In the genomic region with DNA sequence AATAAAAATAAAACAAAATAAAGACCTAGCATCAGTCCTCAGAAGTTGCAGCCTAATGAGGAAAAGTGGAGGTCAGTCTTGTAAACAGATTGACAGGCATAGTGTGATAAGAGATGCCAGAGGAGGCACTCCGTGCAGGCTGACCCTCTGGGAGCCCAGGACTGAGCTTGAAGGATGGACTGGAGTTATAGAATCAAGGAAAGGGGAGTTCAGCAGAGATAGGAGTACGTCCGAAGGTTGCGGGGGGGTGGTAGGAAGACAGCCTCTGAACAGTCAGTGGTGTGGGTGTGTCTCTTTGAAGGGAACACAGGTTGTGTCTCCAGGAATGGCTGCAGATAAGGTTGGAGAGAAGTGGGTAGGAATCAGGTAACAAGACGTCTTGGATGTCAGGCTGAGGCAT, we compare ENCODE assay signal across 1 cellular context.
TF ChIP-seq lines count a peak whose summit lies in the region.

No MANE protein-coding gene starts in this region.

TF ChIP-seq in K562, 482 proteins besides CTCF, POLR2A, EP300 and RAD21 (continued from another document):
- TF ChIP-seq, protein P1, sequence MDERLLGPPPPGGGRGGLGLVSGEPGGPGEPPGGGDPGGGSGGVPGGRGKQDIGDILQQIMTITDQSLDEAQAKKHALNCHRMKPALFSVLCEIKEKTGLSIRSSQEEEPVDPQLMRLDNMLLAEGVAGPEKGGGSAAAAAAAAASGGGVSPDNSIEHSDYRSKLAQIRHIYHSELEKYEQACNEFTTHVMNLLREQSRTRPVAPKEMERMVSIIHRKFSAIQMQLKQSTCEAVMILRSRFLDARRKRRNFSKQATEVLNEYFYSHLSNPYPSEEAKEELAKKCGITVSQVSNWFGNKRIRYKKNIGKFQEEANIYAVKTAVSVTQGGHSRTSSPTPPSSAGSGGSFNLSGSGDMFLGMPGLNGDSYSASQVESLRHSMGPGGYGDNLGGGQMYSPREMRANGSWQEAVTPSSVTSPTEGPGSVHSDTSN (CRISPR knock-in tag; IDR thresholded peaks at IDR 0.05; ENCODE audit: low read depth), result no peak
- TF ChIP-seq, protein P1 (tag; conservative IDR thresholded peaks at IDR 0.05; ENCODE audit: low read depth), result peak; percentile 54; the same call in 1 of the 2 replicates
- TF ChIP-seq MTA1 (IDR thresholded peaks at IDR 0.05; ENCODE audit: borderline replicate concordance) (0 out of 2 replicates have a peak, but pooled peaks have one; percentile 34), ZNF668 (CRISPR knock-in tag; IDR thresholded peaks at IDR 0.05) (no peak), ZNF695 (CRISPR knock-in tag; IDR thresholded peaks at IDR 0.05) (no peak), ESRRA (IDR thresholded peaks at IDR 0.05; ENCODE audit: borderline replicate concordance, low read depth) (no peak), L3MBTL2 (IDR thresholded peaks at IDR 0.05) (peak; percentile 37), SIN3B (IDR thresholded peaks at IDR 0.05; ENCODE audit: low read depth) (no peak), KHSRP (IDR thresholded peaks at IDR 0.05) (no peak), HDAC8 (tag; IDR thresholded peaks at IDR 0.05) (no peak), CXXC5 (CRISPR knock-in tag; IDR thresholded peaks at IDR 0.05) (peak; percentile 47; the same call in 1 of the 2 replicates), NR3C1 (CRISPR knock-in tag; IDR thresholded peaks at IDR 0.05) (no peak), RHOXF2B (CRISPR knock-in tag; conservative IDR thresholded peaks at IDR 0.05) (no peak), FOXA3 (CRISPR knock-in tag; conservative IDR thresholded peaks at IDR 0.05 in 1 of 2, IDR thresholded peaks at IDR 0.05 in 1 of 2) (no peak), CEBPB (tag; IDR thresholded peaks at IDR 0.05) (no peak), CTBP1 (IDR thresholded peaks at IDR 0.05; ENCODE audit: borderline replicate concordance) (peak; percentile 82; the same call in 1 of the 2 replicates), FOXK2 (conservative IDR thresholded peaks at IDR 0.05 in 1 of 2, IDR thresholded peaks at IDR 0.05 in 1 of 2; ENCODE audit: low read depth in 2 of 2) (peak in 1 of 2 experiments; percentile 37; a peak in 1 of 4 replicates), SMAD3 (CRISPR knock-in tag; conservative IDR thresholded peaks at IDR 0.05) (no peak), CBFA2T2 (conservative IDR thresholded peaks at IDR 0.05) (0 out of 2 replicates have a peak, but pooled peaks have one; percentile 6), TRIM24 (IDR thresholded peaks at IDR 0.05) (no peak), ARID1B (IDR thresholded peaks at IDR 0.05) (peak; percentile 58; the same call in 1 of the 2 replicates), KDM1A (IDR thresholded peaks at IDR 0.05) (peak; percentile 33 to 55; a peak in 2 of 4 replicates), ZNF121 (CRISPR knock-in tag; conservative IDR thresholded peaks at IDR 0.05) (no peak), MEIS2 (IDR thresholded peaks at IDR 0.05; ENCODE audit: partially characterized antibody) (peak; percentile 75), KLF6 (CRISPR knock-in tag; IDR thresholded peaks at IDR 0.05; ENCODE audit: borderline replicate concordance) (no peak), HMGN3 (IDR thresholded peaks at IDR 0.05; ENCODE audit: borderline replicate concordance, extremely low read depth, insufficient read length, low read depth, low read length) (no peak), TEAD4 (IDR thresholded peaks at IDR 0.05; ENCODE audit: low read length) (no peak), TEAD4 (CRISPR knock-in tag; IDR thresholded peaks at IDR 0.05; ENCODE audit: borderline replicate concordance) (no peak), ZNF3 (CRISPR knock-in tag; IDR thresholded peaks at IDR 0.05) (no peak), CBX3 (IDR thresholded peaks at IDR 0.05; ENCODE audit: borderline replicate concordance in 1 of 2, low read length in 2 of 2) (no peak), DPF2 (IDR thresholded peaks at IDR 0.05) (peak; percentile 49; the same call in 1 of the 2 replicates), ARID2 (IDR thresholded peaks at IDR 0.05) (no peak), BRCA1 (IDR thresholded peaks at IDR 0.05) (no peak), BRCA1 (CRISPR knock-in tag; IDR thresholded peaks at IDR 0.05) (no peak), ZFP1 (CRISPR knock-in tag; IDR thresholded peaks at IDR 0.05) (no peak), ZEB2 (IDR thresholded peaks at IDR 0.05) (peak; percentile 83), HDAC1 (IDR thresholded peaks at IDR 0.05) (peak in 1 of 2 experiments; percentile 64; a peak in 2 of 4 replicates), SMARCA4 (IDR thresholded peaks at IDR 0.05) (peak; percentile 38; the same call in 1 of the 2 replicates), RCOR1 (IDR thresholded peaks at IDR 0.05; ENCODE audit: borderline replicate concordance in 1 of 2, low read depth in 2 of 2, low read length in 2 of 2) (peak in 1 of 2 experiments; percentile 70; a peak in 2 of 4 replicates), CBFA2T3 (IDR thresholded peaks at IDR 0.05) (peak; percentile 51; the same call in 1 of the 2 replicates), ZFPM2 (CRISPR knock-in tag; IDR thresholded peaks at IDR 0.05) (no peak), ZBTB1 (CRISPR knock-in tag; IDR thresholded peaks at IDR 0.05; ENCODE audit: borderline replicate concordance, low read depth) (no peak), MTA2 (IDR thresholded peaks at IDR 0.05; ENCODE audit: low read depth) (peak; percentile 26; the same call in 1 of the 2 replicates), ZKSCAN1 (IDR thresholded peaks at IDR 0.05; ENCODE audit: low read depth, low read length) (no peak)
- TF ChIP-seq, protein P2, sequence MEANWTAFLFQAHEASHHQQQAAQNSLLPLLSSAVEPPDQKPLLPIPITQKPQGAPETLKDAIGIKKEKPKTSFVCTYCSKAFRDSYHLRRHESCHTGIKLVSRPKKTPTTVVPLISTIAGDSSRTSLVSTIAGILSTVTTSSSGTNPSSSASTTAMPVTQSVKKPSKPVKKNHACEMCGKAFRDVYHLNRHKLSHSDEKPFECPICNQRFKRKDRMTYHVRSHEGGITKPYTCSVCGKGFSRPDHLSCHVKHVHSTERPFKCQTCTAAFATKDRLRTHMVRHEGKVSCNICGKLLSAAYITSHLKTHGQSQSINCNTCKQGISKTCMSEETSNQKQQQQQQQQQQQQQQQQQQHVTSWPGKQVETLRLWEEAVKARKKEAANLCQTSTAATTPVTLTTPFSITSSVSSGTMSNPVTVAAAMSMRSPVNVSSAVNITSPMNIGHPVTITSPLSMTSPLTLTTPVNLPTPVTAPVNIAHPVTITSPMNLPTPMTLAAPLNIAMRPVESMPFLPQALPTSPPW (CRISPR knock-in tag; IDR thresholded peaks at IDR 0.05), result 0 out of 2 replicates have a peak, but pooled peaks have one; percentile 8
- TF ChIP-seq, protein P3, sequence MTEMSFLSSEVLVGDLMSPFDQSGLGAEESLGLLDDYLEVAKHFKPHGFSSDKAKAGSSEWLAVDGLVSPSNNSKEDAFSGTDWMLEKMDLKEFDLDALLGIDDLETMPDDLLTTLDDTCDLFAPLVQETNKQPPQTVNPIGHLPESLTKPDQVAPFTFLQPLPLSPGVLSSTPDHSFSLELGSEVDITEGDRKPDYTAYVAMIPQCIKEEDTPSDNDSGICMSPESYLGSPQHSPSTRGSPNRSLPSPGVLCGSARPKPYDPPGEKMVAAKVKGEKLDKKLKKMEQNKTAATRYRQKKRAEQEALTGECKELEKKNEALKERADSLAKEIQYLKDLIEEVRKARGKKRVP (CRISPR knock-in tag; IDR thresholded peaks at IDR 0.05), result no peak
- TF ChIP-seq, protein P4, sequence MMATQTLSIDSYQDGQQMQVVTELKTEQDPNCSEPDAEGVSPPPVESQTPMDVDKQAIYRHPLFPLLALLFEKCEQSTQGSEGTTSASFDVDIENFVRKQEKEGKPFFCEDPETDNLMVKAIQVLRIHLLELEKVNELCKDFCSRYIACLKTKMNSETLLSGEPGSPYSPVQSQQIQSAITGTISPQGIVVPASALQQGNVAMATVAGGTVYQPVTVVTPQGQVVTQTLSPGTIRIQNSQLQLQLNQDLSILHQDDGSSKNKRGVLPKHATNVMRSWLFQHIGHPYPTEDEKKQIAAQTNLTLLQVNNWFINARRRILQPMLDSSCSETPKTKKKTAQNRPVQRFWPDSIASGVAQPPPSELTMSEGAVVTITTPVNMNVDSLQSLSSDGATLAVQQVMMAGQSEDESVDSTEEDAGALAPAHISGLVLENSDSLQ (IDR thresholded peaks at IDR 0.05), result peak; percentile 85
- TF ChIP-seq, protein P5, sequence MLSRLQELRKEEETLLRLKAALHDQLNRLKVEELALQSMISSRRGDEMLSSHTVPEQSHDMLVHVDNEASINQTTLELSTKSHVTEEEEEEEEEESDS (CRISPR knock-in tag; IDR thresholded peaks at IDR 0.05), result no peak
- TF ChIP-seq, protein P6, sequence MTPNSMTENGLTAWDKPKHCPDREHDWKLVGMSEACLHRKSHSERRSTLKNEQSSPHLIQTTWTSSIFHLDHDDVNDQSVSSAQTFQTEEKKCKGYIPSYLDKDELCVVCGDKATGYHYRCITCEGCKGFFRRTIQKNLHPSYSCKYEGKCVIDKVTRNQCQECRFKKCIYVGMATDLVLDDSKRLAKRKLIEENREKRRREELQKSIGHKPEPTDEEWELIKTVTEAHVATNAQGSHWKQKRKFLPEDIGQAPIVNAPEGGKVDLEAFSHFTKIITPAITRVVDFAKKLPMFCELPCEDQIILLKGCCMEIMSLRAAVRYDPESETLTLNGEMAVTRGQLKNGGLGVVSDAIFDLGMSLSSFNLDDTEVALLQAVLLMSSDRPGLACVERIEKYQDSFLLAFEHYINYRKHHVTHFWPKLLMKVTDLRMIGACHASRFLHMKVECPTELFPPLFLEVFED (CRISPR knock-in tag; conservative IDR thresholded peaks at IDR 0.05), result no peak
- TF ChIP-seq, protein P7, sequence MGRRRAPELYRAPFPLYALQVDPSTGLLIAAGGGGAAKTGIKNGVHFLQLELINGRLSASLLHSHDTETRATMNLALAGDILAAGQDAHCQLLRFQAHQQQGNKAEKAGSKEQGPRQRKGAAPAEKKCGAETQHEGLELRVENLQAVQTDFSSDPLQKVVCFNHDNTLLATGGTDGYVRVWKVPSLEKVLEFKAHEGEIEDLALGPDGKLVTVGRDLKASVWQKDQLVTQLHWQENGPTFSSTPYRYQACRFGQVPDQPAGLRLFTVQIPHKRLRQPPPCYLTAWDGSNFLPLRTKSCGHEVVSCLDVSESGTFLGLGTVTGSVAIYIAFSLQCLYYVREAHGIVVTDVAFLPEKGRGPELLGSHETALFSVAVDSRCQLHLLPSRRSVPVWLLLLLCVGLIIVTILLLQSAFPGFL (CRISPR knock-in tag; IDR thresholded peaks at IDR 0.05), result no peak
- TF ChIP-seq, protein P8, sequence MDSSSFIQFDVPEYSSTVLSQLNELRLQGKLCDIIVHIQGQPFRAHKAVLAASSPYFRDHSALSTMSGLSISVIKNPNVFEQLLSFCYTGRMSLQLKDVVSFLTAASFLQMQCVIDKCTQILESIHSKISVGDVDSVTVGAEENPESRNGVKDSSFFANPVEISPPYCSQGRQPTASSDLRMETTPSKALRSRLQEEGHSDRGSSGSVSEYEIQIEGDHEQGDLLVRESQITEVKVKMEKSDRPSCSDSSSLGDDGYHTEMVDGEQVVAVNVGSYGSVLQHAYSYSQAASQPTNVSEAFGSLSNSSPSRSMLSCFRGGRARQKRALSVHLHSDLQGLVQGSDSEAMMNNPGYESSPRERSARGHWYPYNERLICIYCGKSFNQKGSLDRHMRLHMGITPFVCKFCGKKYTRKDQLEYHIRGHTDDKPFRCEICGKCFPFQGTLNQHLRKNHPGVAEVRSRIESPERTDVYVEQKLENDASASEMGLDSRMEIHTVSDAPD (CRISPR knock-in tag; IDR thresholded peaks at IDR 0.05), result no peak
